Comparison of ENCODE assay signal across 1 cellular context in genomic region chr16:75035410-75035968, GRCh38.
TF ChIP-seq lines count a peak whose summit lies in the region.

No MANE protein-coding gene starts in this region.

TF ChIP-seq in K562, 482 proteins besides CTCF, POLR2A, EP300 and RAD21:
- TF ChIP-seq NRF1 (conservative IDR thresholded peaks at IDR 0.05 in 1 of 2, IDR thresholded peaks at IDR 0.05 in 1 of 2) (peak; percentile 50 to 56), EWSR1 (IDR thresholded peaks at IDR 0.05; ENCODE audit: borderline replicate concordance, low read depth, partially characterized antibody) (no peak), FIP1L1 (IDR thresholded peaks at IDR 0.05; ENCODE audit: low read depth, low read length, poor library complexity, severe bottlenecking) (no peak), USF2 (CRISPR knock-in tag; IDR thresholded peaks at IDR 0.05) (no peak), ZNF696 (CRISPR knock-in tag; conservative IDR thresholded peaks at IDR 0.05) (no peak), CEBPB (tag; IDR thresholded peaks at IDR 0.05) (no peak), MTA3 (IDR thresholded peaks at IDR 0.05; ENCODE audit: borderline replicate concordance) (no peak), JUN (IDR thresholded peaks at IDR 0.05; ENCODE audit: borderline replicate concordance, low read depth, low read length) (no peak), JUN (CRISPR knock-in tag; IDR thresholded peaks at IDR 0.05; ENCODE audit: borderline replicate concordance) (no peak), DIDO1 (tag; IDR thresholded peaks at IDR 0.05; ENCODE audit: low read depth) (no peak), ZNF274 (IDR thresholded peaks at IDR 0.05; ENCODE audit: borderline replicate concordance, low read depth, low read length) (no peak), HMBOX1 (IDR thresholded peaks at IDR 0.05) (peak; percentile 34; the same call in 1 of the 2 replicates), TARDBP (IDR thresholded peaks at IDR 0.05) (no peak), NFIC (IDR thresholded peaks at IDR 0.05) (peak; percentile 78), DLX4 (CRISPR knock-in tag; IDR thresholded peaks at IDR 0.05) (no peak)
- TF ChIP-seq, protein P1, sequence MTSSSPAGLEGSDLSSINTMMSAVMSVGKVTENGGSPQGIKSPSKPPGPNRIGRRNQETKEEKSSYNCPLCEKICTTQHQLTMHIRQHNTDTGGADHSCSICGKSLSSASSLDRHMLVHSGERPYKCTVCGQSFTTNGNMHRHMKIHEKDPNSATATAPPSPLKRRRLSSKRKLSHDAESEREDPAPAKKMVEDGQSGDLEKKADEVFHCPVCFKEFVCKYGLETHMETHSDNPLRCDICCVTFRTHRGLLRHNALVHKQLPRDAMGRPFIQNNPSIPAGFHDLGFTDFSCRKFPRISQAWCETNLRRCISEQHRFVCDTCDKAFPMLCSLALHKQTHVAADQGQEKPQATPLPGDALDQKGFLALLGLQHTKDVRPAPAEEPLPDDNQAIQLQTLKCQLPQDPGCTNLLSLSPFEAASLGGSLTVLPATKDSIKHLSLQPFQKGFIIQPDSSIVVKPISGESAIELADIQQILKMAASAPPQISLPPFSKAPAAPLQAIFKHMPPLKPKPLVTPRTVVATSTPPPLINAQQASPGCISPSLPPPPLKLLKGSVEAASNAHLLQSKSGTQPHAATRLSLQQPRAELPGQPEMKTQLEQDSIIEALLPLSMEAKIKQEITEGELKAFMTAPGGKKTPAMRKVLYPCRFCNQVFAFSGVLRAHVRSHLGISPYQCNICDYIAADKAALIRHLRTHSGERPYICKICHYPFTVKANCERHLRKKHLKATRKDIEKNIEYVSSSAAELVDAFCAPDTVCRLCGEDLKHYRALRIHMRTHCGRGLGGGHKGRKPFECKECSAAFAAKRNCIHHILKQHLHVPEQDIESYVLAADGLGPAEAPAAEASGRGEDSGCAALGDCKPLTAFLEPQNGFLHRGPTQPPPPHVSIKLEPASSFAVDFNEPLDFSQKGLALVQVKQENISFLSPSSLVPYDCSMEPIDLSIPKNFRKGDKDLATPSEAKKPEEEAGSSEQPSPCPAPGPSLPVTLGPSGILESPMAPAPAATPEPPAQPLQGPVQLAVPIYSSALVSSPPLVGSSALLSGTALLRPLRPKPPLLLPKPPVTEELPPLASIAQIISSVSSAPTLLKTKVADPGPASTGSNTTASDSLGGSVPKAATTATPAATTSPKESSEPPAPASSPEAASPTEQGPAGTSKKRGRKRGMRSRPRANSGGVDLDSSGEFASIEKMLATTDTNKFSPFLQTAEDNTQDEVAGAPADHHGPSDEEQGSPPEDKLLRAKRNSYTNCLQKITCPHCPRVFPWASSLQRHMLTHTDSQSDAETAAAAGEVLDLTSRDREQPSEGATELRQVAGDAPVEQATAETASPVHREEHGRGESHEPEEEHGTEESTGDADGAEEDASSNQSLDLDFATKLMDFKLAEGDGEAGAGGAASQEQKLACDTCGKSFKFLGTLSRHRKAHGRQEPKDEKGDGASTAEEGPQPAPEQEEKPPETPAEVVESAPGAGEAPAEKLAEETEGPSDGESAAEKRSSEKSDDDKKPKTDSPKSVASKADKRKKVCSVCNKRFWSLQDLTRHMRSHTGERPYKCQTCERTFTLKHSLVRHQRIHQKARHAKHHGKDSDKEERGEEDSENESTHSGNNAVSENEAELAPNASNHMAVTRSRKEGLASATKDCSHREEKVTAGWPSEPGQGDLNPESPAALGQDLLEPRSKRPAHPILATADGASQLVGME (CRISPR knock-in tag; IDR thresholded peaks at IDR 0.05) = no peak
- TF ChIP-seq, protein P2, sequence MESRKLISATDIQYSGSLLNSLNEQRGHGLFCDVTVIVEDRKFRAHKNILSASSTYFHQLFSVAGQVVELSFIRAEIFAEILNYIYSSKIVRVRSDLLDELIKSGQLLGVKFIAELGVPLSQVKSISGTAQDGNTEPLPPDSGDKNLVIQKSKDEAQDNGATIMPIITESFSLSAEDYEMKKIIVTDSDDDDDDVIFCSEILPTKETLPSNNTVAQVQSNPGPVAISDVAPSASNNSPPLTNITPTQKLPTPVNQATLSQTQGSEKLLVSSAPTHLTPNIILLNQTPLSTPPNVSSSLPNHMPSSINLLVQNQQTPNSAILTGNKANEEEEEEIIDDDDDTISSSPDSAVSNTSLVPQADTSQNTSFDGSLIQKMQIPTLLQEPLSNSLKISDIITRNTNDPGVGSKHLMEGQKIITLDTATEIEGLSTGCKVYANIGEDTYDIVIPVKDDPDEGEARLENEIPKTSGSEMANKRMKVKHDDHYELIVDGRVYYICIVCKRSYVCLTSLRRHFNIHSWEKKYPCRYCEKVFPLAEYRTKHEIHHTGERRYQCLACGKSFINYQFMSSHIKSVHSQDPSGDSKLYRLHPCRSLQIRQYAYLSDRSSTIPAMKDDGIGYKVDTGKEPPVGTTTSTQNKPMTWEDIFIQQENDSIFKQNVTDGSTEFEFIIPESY (CRISPR knock-in tag; IDR thresholded peaks at IDR 0.05) = peak; percentile 34; the same call in 1 of the 2 replicates
- TF ChIP-seq, protein P3, sequence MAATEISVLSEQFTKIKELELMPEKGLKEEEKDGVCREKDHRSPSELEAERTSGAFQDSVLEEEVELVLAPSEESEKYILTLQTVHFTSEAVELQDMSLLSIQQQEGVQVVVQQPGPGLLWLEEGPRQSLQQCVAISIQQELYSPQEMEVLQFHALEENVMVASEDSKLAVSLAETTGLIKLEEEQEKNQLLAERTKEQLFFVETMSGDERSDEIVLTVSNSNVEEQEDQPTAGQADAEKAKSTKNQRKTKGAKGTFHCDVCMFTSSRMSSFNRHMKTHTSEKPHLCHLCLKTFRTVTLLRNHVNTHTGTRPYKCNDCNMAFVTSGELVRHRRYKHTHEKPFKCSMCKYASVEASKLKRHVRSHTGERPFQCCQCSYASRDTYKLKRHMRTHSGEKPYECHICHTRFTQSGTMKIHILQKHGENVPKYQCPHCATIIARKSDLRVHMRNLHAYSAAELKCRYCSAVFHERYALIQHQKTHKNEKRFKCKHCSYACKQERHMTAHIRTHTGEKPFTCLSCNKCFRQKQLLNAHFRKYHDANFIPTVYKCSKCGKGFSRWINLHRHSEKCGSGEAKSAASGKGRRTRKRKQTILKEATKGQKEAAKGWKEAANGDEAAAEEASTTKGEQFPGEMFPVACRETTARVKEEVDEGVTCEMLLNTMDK (IDR thresholded peaks at IDR 0.05; ENCODE audit: borderline replicate concordance, insufficient read depth, low read depth, low read length, poor library complexity, severe bottlenecking) = no peak
